Comparison of ENCODE assay signal across 23 cellular contexts in genomic region chr14:54186821-54187365, GRCh38.
DNase-seq lines count a peak whose midpoint lies in the region; ATAC-seq and TF ChIP-seq lines count a peak whose summit lies in the region.
"Had no signal": no experiment of that assay in that cellular context is flagged by ENCODE, and none has a peak within 500 bp of the region (broad histone marks: within the 10 kb centered on the region; RNA-seq: fewer than 3 reads in every experiment).

No MANE protein-coding gene starts in this region.

- peak; percentile 92 for DNase-seq in DMS 273 (lab: John Stamatoyannopoulos, UW; ENCODE audit: unreplicated experiment)
- DNase-seq in HEK293T (ENCODE audit: extremely low spot score) = no peak
- peak; percentile 95 for DNase-seq in cerebellar cortex (ENCODE audit: low spot score)
- DNase-seq in neural crest cell (ENCODE audit: low read depth, low spot score) = no peak
- DNase-seq in PC-3 = no peak
- no peak for DNase-seq in central memory CD4-positive, alpha-beta T cell
- no peak for DNase-seq in HFFc6
- DNase-seq: activated CD8-positive, alpha-beta memory T cell treated with anti-CD3 and anti-CD28 coated beads, Interleukin-2, amount 50 U/mL, for 4 hours; CD4-positive, CD25-positive, alpha-beta regulatory T cell; effector memory CD4-positive, alpha-beta T cell; esophagus squamous epithelium; H7; mammary epithelial cell; NCI-H1930; pancreas; right cardiac atrium; T-helper 17 cell; upper lobe of right lung had no signal

- no peaks in the 10 kb centered on the region for H3K27me3 ChIP-seq in PC-3 (ENCODE audit: low read length)
- H3K27me3 ChIP-seq: esophagus squamous epithelium, gastroesophageal sphincter, pancreas, upper lobe of right lung had no signal

- no peaks in the 10 kb centered on the region for H3K36me3 Mint-ChIP-seq in neural crest cell (ENCODE audit: low read depth)
- H3K36me3 Mint-ChIP-seq in HFFc6 (ENCODE audit: low read depth) = no peaks in the 10 kb centered on the region
- H3K36me3 Mint-ChIP-seq: activated naive CD8-positive, alpha-beta T cell; CD4-positive, CD25-positive, alpha-beta regulatory T cell had no signal

- H3K27ac Mint-ChIP-seq in neural crest cell (ENCODE audit: unreplicated experiment) = peak overlapping the region; percentile 60
- no peak overlapping the region for H3K27ac Mint-ChIP-seq in HFFc6
- H3K27ac Mint-ChIP-seq: activated naive CD8-positive, alpha-beta T cell; activated T-helper 2 cell treated with anti-CD3 and anti-CD28 coated beads, Interferon-gamma antibody, Interleukin-2, Interleukin-4, amounts not matched to agents 10 μg/mL and 5 μg/mL and 100 μg/mL, durations not matched to agents 14 hours and 24 hours and 36 hours; CD4-positive, CD25-positive, alpha-beta regulatory T cell; T-helper 17 cell had no signal

- H3K4me3 Mint-ChIP-seq in neural crest cell (no peak overlapping the region), HFFc6 (no peak overlapping the region)
- H3K4me3 Mint-ChIP-seq: activated naive CD8-positive, alpha-beta T cell; CD4-positive, CD25-positive, alpha-beta regulatory T cell; T-helper 17 cell had no signal

- no peak overlapping the region for H3K4me2 ChIP-seq in PC-3 (ENCODE audit: low read length)
- H3K4me2 ChIP-seq: KMS-11 had no signal

- no peaks in the 10 kb centered on the region for H3F3A ChIP-seq in PC-3 (ENCODE audit: low read length, unreplicated experiment)

- no peak for ATAC-seq in PC-3
- ATAC-seq: gastroesophageal sphincter, pancreas, right cardiac atrium, T-helper 17 cell, upper lobe of right lung had no signal

- no peaks in the 10 kb centered on the region for H3K79me2 ChIP-seq in PC-3 (ENCODE audit: low read length)

- H3K4me1 Mint-ChIP-seq in neural crest cell (peaks cover 43% of the 10 kb centered on the region), HFFc6 (ENCODE audit: low read depth) (peaks cover 28% of the 10 kb centered on the region)
- H3K4me1 Mint-ChIP-seq: T-helper 17 cell had no signal

- TF ChIP-seq CTCF in neural crest cell (conservative IDR thresholded peaks at IDR 0.05) (no peak), PC-3 (conservative IDR thresholded peaks at IDR 0.05; ENCODE audit: low read depth, low read length) (no peak), HFFc6 (IDR thresholded peaks at IDR 0.05) (no peak)

- H3K9me3 Mint-ChIP-seq in neural crest cell (no peaks in the 10 kb centered on the region), HFFc6 (no peaks in the 10 kb centered on the region)
- H3K9me3 Mint-ChIP-seq: activated T-helper 2 cell treated with anti-CD3 and anti-CD28 coated beads, Interferon-gamma antibody, Interleukin-2, Interleukin-4, amounts not matched to agents 10 μg/mL and 5 μg/mL and 100 μg/mL, durations not matched to agents 14 hours and 24 hours and 36 hours had no signal

- H3K4me3 ChIP-seq in PC-3 (ENCODE audit: low read length) = no peak overlapping the region
- H3K4me3 ChIP-seq: esophagus squamous epithelium, gastroesophageal sphincter, pancreas, SK-N-MC, upper lobe of right lung had no signal

- H3K27me3 Mint-ChIP-seq in neural crest cell (ENCODE audit: low read depth) (no peaks in the 10 kb centered on the region), HFFc6 (ENCODE audit: insufficient read depth) (no peaks in the 10 kb centered on the region)
- H3K27me3 Mint-ChIP-seq: CD4-positive, CD25-positive, alpha-beta regulatory T cell had no signal

- no peak overlapping the region for H3K9ac ChIP-seq in PC-3 (ENCODE audit: low read length)
- H3K9ac ChIP-seq: KMS-11 had no signal

- H3K9me2 ChIP-seq in PC-3 (replicated peaks; ENCODE audit: low read length) = no peaks in the 10 kb centered on the region

- intact Hi-C loops in PC-3 (cut with micrococcal nuclease) = no loop called here

- CTCF ChIA-PET in HEK293T (lab: Yijun Ruan, JAX) (interaction anchor here (1.0 to 1.6 kb wide), 2 partner anchors 10 to 12 kb away, joined by 4 to 10 read pairs; no protein-coding TSS in a partner anchor), PC-3 (lab: Charles Lee) (interaction anchor here (0.9 kb wide), 1 partner anchor 1400 kb away, joined by 3 read pairs; no protein-coding TSS in a partner anchor)

- BruUV-seq in PC-3 (replicated peaks; lab: Mats Ljungman, UMichigan) = no TSS peak

- no peaks in the 10 kb centered on the region for H3K36me3 ChIP-seq in PC-3 (ENCODE audit: low read depth, low read length)
- H3K36me3 ChIP-seq: esophagus squamous epithelium, gastroesophageal sphincter, pancreas, upper lobe of right lung had no signal

- H3K27ac ChIP-seq in PC-3 (ENCODE audit: low read length) = no peak overlapping the region
- H3K27ac ChIP-seq: esophagus squamous epithelium, gastroesophageal sphincter, KMS-11, pancreas, SK-N-MC, upper lobe of right lung had no signal

- H3K9me3 ChIP-seq in PC-3 (ENCODE audit: low read length) = no peaks in the 10 kb centered on the region
- H3K9me3 ChIP-seq: esophagus squamous epithelium, gastroesophageal sphincter, pancreas, upper lobe of right lung had no signal

- H4K20me1 ChIP-seq in PC-3 (ENCODE audit: low read length) = no peaks in the 10 kb centered on the region

- POLR2A ChIA-PET in HEK293T (lab: Yijun Ruan, JAX) (interaction anchor here (0.6 kb wide), 1 partner anchor 150 kb away, joined by 3 read pairs; no protein-coding TSS in a partner anchor), PC-3 (lab: Charles Lee; ENCODE audit: unreplicated experiment) (interaction anchor here (0.6 kb wide), 1 partner anchor 620 kb away, joined by 6 read pairs; no protein-coding TSS in a partner anchor)

- no peak overlapping the region for H2AFZ ChIP-seq in PC-3 (ENCODE audit: low read length)

- H3K4me1 ChIP-seq in PC-3 (ENCODE audit: insufficient read depth, low read length) = peaks cover 30% of the 10 kb centered on the region
- H3K4me1 ChIP-seq: pancreas, upper lobe of right lung had no signal

TF ChIP-seq in HEK293T, 16 proteins besides CTCF, POLR2A, EP300 and RAD21:
- no peak for TF ChIP-seq ZNF384 (IDR thresholded peaks at IDR 0.05)
- TF ChIP-seq CTBP1 (IDR thresholded peaks at IDR 0.05; ENCODE audit: borderline replicate concordance) = no peak
- TF ChIP-seq, protein P1, sequence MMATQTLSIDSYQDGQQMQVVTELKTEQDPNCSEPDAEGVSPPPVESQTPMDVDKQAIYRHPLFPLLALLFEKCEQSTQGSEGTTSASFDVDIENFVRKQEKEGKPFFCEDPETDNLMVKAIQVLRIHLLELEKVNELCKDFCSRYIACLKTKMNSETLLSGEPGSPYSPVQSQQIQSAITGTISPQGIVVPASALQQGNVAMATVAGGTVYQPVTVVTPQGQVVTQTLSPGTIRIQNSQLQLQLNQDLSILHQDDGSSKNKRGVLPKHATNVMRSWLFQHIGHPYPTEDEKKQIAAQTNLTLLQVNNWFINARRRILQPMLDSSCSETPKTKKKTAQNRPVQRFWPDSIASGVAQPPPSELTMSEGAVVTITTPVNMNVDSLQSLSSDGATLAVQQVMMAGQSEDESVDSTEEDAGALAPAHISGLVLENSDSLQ (IDR thresholded peaks at IDR 0.05) = peak; percentile 33; the same call in 1 of the 2 replicates
- TF ChIP-seq BHLHE40 (IDR thresholded peaks at IDR 0.05; ENCODE audit: borderline replicate concordance) = no peak
- TF ChIP-seq LEF1 (IDR thresholded peaks at IDR 0.05; ENCODE audit: borderline replicate concordance) = no peak
- no peak for TF ChIP-seq ARNT (IDR thresholded peaks at IDR 0.05)
- no peak for TF ChIP-seq TARDBP (IDR thresholded peaks at IDR 0.05)

Comparison
In these comparisons a context has a peak if more than half of its experiments do, and no peak if none do; other contexts are left out.
1. DNase-seq: peak in DMS 273 (single experiment) and cerebellar cortex (single experiment); none in HEK293T (single experiment), neural crest cell (single experiment), PC-3 (single experiment), central memory CD4-positive, alpha-beta T cell (single experiment) and HFFc6 (single experiment).